38 cellular contexts compared by ENCODE assay signal in genomic region chr13:20498659-20499058, GRCh38.
"Had no signal": no experiment of that assay in that cellular context is flagged by ENCODE, and none has a peak within 500 bp of the region (broad histone marks: within the 10 kb centered on the region; RNA-seq: fewer than 3 reads in every experiment).

No MANE protein-coding gene starts in this region.

- H3K27ac Mint-ChIP-seq: activated naive CD4-positive, alpha-beta T cell treated with anti-CD3 and anti-CD28 coated beads for 36 hours; activated naive CD4-positive, alpha-beta T cell treated with anti-CD3 and anti-CD28 coated beads, Interleukin-2, amount 10 ng/mL, durations not matched to agents 7 days and 5 days; activated naive CD4-positive, alpha-beta T cell treated with anti-CD3 and anti-CD28 coated beads, Interleukin-2, amount 50 U/mL, for 24 hours; activated naive CD4-positive, alpha-beta T cell treated with anti-CD3 and anti-CD28 coated beads, Interleukin-2, amount 50 U/mL, for 72 hours; activated naive CD8-positive, alpha-beta T cell; activated naive CD8-positive, alpha-beta T cell treated with anti-CD3 and anti-CD28 coated beads for 36 hours; activated naive CD8-positive, alpha-beta T cell treated with anti-CD3 and anti-CD28 coated beads, Interleukin-2, amount 10 ng/mL, durations not matched to agents 7 days and 5 days; activated naive CD8-positive, alpha-beta T cell treated with anti-CD3 and anti-CD28 coated beads, Interleukin-2, amount 50 U/mL, for 24 hours; activated T-cell treated with anti-CD3 and anti-CD28 coated beads, Interleukin-2, amount 50 U/mL, for 24 hours; activated T-cell treated with anti-CD3 and anti-CD28 coated beads, Interleukin-2, amount 50 U/mL, for 72 hours; activated T-helper 1 cell treated with anti-CD3 and anti-CD28 coated beads, Interleukin-12 subunit alpha, Interleukin-12 subunit beta, Interleukin-2, Interleukin-4 antibody, amounts not matched to agents 30 ng/mL and 10 ng/mL and 1 ng/mL, durations not matched to agents 14 hours and 24 hours and 36 hours; activated T-helper 17 cell treated with anti-CD3 and anti-CD28 coated beads, Interleukin-2, amount 50 U/mL, for 72 hours; activated T-helper 2 cell treated with anti-CD3 and anti-CD28 coated beads, Interferon-gamma antibody, Interleukin-2, Interleukin-4, amounts not matched to agents 10 μg/mL and 5 μg/mL and 100 μg/mL, durations not matched to agents 14 hours and 24 hours and 36 hours; brain had no signal

- H3K9me3 Mint-ChIP-seq: activated naive CD4-positive, alpha-beta T cell treated with anti-CD3 and anti-CD28 coated beads, Interleukin-2, amount 50 U/mL, for 24 hours; activated T-helper 17 cell treated with anti-CD3 and anti-CD28 coated beads, Interleukin-2, amount 50 U/mL, for 72 hours; central memory CD8-positive, alpha-beta T cell had no signal

- H3K36me3 ChIP-seq: adrenal gland, brain microvascular endothelial cell, breast epithelium, cardiac muscle cell had no signal

- ATAC-seq: activated naive CD4-positive, alpha-beta T cell treated with anti-CD3 and anti-CD28 coated beads, Interleukin-2, amount 50 U/mL, for 72 hours; activated naive CD8-positive, alpha-beta T cell treated with anti-CD3 and anti-CD28 coated beads, Interleukin-2, amount 50 U/mL, for 24 hours; activated T-cell treated with anti-CD3 and anti-CD28 coated beads, Interleukin-2, amount 50 U/mL, for 4 hours; activated T-cell treated with anti-CD3 and anti-CD28 coated beads, Interleukin-2, amount 50 U/mL, for 72 hours; activated T-helper 17 cell treated with anti-CD3 and anti-CD28 coated beads, Interleukin-2, amount 50 U/mL, for 72 hours; body of pancreas had no signal

- DNase-seq: activated effector memory CD4-positive, alpha-beta T cell treated with anti-CD3 and anti-CD28 coated beads, Interleukin-2, amount 50 U/mL, for 16 hours; activated effector memory CD4-positive, alpha-beta T cell treated with Interleukin-2 at 50 U/mL for 16 hours; activated gamma-delta T cell; activated gamma-delta T cell treated with Interleukin-2 at 50 U/mL for 16 hours; activated naive CD4-positive, alpha-beta T cell; activated naive CD4-positive, alpha-beta T cell treated with anti-CD3 and anti-CD28 coated beads for 36 hours; activated naive CD4-positive, alpha-beta T cell treated with anti-CD3 and anti-CD28 coated beads, Interleukin-2, amount 10 ng/mL, durations not matched to agents 7 days and 5 days; activated naive CD4-positive, alpha-beta T cell treated with anti-CD3 and anti-CD28 coated beads, Interleukin-2, amount 50 U/mL, for 16 hours; activated naive CD4-positive, alpha-beta T cell treated with Interleukin-2 at 50 U/mL for 16 hours; activated naive CD8-positive, alpha-beta T cell treated with anti-CD3 and anti-CD28 coated beads for 36 hours; activated naive CD8-positive, alpha-beta T cell treated with anti-CD3 and anti-CD28 coated beads, Interleukin-2, amount 10 ng/mL, durations not matched to agents 7 days and 5 days; activated naive CD8-positive, alpha-beta T cell treated with anti-CD3 and anti-CD28 coated beads, Interleukin-2, amount 50 U/mL, for 24 hours; activated T-cell treated with anti-CD3 and anti-CD28 coated beads, Interleukin-2, amount 50 U/mL, for 1 hour; activated T-cell treated with anti-CD3 and anti-CD28 coated beads, Interleukin-2, amount 50 U/mL, for 24 hours; activated T-cell treated with anti-CD3 and anti-CD28 coated beads, Interleukin-2, amount 50 U/mL, for 4 hours; activated T-cell treated with anti-CD3 and anti-CD28 coated beads, Interleukin-2, amount 50 U/mL, for 48 hours; activated T-cell treated with anti-CD3 and anti-CD28 coated beads, Interleukin-2, amount 50 U/mL, for 72 hours; amniotic stem cell; amygdala; anterior cingulate cortex; aorta; body of pancreas; brain microvascular endothelial cell; caudate nucleus; central memory CD4-positive, alpha-beta T cell; cerebellar nuclear complex had no signal

- H3K9me3 ChIP-seq: adrenal gland, ascending aorta, body of pancreas had no signal

- H3K27ac ChIP-seq: adrenal gland, ascending aorta, body of pancreas, brain microvascular endothelial cell, breast epithelium, cardiac muscle cell had no signal

- H3K27me3 Mint-ChIP-seq: activated naive CD4-positive, alpha-beta T cell treated with anti-CD3 and anti-CD28 coated beads, Interleukin-2, amount 10 ng/mL, durations not matched to agents 7 days and 5 days; activated naive CD4-positive, alpha-beta T cell treated with anti-CD3 and anti-CD28 coated beads, Interleukin-2, amount 50 U/mL, for 24 hours; activated naive CD8-positive, alpha-beta T cell; activated naive CD8-positive, alpha-beta T cell treated with anti-CD3 and anti-CD28 coated beads for 36 hours; activated naive CD8-positive, alpha-beta T cell treated with anti-CD3 and anti-CD28 coated beads, Interleukin-2, amount 10 ng/mL, durations not matched to agents 7 days and 5 days; activated naive CD8-positive, alpha-beta T cell treated with anti-CD3 and anti-CD28 coated beads, Interleukin-2, amount 50 U/mL, for 24 hours; activated T-cell treated with anti-CD3 and anti-CD28 coated beads, Interleukin-2, amount 50 U/mL, for 24 hours; activated T-helper 17 cell treated with anti-CD3 and anti-CD28 coated beads, Interleukin-2, amount 50 U/mL, for 72 hours; brain; central memory CD8-positive, alpha-beta T cell had no signal

- H3K4me3 ChIP-seq: adrenal gland, ascending aorta, body of pancreas, breast epithelium, cardiac muscle cell had no signal

- H3K4me1 ChIP-seq: body of pancreas, breast epithelium had no signal

- H3K4me3 Mint-ChIP-seq: activated naive CD4-positive, alpha-beta T cell treated with anti-CD3 and anti-CD28 coated beads for 36 hours; activated naive CD4-positive, alpha-beta T cell treated with anti-CD3 and anti-CD28 coated beads, Interleukin-2, amount 10 ng/mL, durations not matched to agents 7 days and 5 days; activated naive CD4-positive, alpha-beta T cell treated with anti-CD3 and anti-CD28 coated beads, Interleukin-2, amount 50 U/mL, for 24 hours; activated naive CD8-positive, alpha-beta T cell; activated naive CD8-positive, alpha-beta T cell treated with anti-CD3 and anti-CD28 coated beads for 36 hours; activated naive CD8-positive, alpha-beta T cell treated with anti-CD3 and anti-CD28 coated beads, Interleukin-2, amount 10 ng/mL, durations not matched to agents 7 days and 5 days; activated naive CD8-positive, alpha-beta T cell treated with anti-CD3 and anti-CD28 coated beads, Interleukin-2, amount 50 U/mL, for 24 hours; activated T-cell treated with anti-CD3 and anti-CD28 coated beads, Interleukin-2, amount 50 U/mL, for 24 hours; activated T-cell treated with anti-CD3 and anti-CD28 coated beads, Interleukin-2, amount 50 U/mL, for 4 hours; activated T-cell treated with anti-CD3 and anti-CD28 coated beads, Interleukin-2, amount 50 U/mL, for 72 hours; activated T-helper 1 cell treated with anti-CD3 and anti-CD28 coated beads, Interleukin-12 subunit alpha, Interleukin-12 subunit beta, Interleukin-2, Interleukin-4 antibody, amounts not matched to agents 30 ng/mL and 10 ng/mL and 1 ng/mL, durations not matched to agents 14 hours and 24 hours and 36 hours; activated T-helper 17 cell treated with anti-CD3 and anti-CD28 coated beads, Interleukin-2, amount 50 U/mL, for 72 hours; brain; central memory CD8-positive, alpha-beta T cell had no signal

- H3K27me3 ChIP-seq: adrenal gland, ascending aorta, body of pancreas, brain microvascular endothelial cell, breast epithelium, cardiac muscle cell had no signal

- H3K4me1 Mint-ChIP-seq: activated naive CD8-positive, alpha-beta T cell treated with anti-CD3 and anti-CD28 coated beads for 36 hours; activated naive CD8-positive, alpha-beta T cell treated with anti-CD3 and anti-CD28 coated beads, Interleukin-2, amount 10 ng/mL, durations not matched to agents 7 days and 5 days; activated T-helper 17 cell treated with anti-CD3 and anti-CD28 coated beads, Interleukin-2, amount 50 U/mL, for 72 hours; central memory CD8-positive, alpha-beta T cell had no signal
